ENCODE assay signal across 8 cellular contexts in genomic region chr17:16304832-16305231, GRCh38. TPM values are rescaled to one million over a fixed set of nuclear protein-coding genes. Genes with fewer than 3 reads are reported as not detected.
DNase-seq lines count a peak whose midpoint lies in the region; ATAC-seq, FAIRE-seq and TF ChIP-seq lines count a peak whose summit lies in the region.

No MANE protein-coding gene starts in this region.

- CTCF ChIA-PET in OCI-LY7 (lab: Charles Lee; ENCODE audit: unreplicated experiment): no interaction called here

- no peak overlapping the region for H2AFZ ChIP-seq in OCI-LY7 (ENCODE audit: low read length)

- peak; percentile 33 for FAIRE-seq in GM12891 (lab: Jason Lieb, UNC)

- no TSS peak for BruUV-seq in OCI-LY7 (replicated peaks; lab: Mats Ljungman, UMichigan)

- DNase-seq in AG09309 (ENCODE audit: low read depth) (no peak), GM12891 (ENCODE audit: insufficient read length, low spot score) (no peak), OCI-LY7 (ENCODE audit: low spot score) (peak; percentile 57), fibroblast of villous mesenchyme (ENCODE audit: low read depth) (peak; percentile 46), NCI-H1436 (lab: John Stamatoyannopoulos, UW) (no peak), putamen (ENCODE audit: low spot score) (no peak), mesenteric fat pad (ENCODE audit: low spot score) (no peak)

- H3K9me2 ChIP-seq in OCI-LY7 (ENCODE audit: insufficient read depth, low read length): no peaks in the 10 kb centered on the region

- POLR2A ChIA-PET in OCI-LY7 (lab: Charles Lee): interaction anchor here (0.6 to 1.1 kb wide), 2 partner anchors 16 to 38 kb away, joined by 4 read pairs; no protein-coding TSS in a partner anchor

- H3K9me3 ChIP-seq in OCI-LY7 (ENCODE audit: low read length): no peaks in the 10 kb centered on the region

- no peaks in the 10 kb centered on the region for H3K79me2 ChIP-seq in OCI-LY7 (ENCODE audit: insufficient read depth, low read depth, low read length)

- H3K27ac ChIP-seq in OCI-LY7 (ENCODE audit: low read depth, low read length, poor library complexity, severe bottlenecking): no peak overlapping the region

- TF ChIP-seq POLR2A in GM12891 (IDR thresholded peaks at IDR 0.05; ENCODE audit: low read depth, low read length): no peak

- no peaks in the 10 kb centered on the region for H4K20me1 ChIP-seq in OCI-LY7 (ENCODE audit: insufficient read depth, low read length)

- intact Hi-C loops in OCI-LY7 (cut with micrococcal nuclease; ENCODE audit: unreplicated experiment): no loop called here

- no peaks in the 10 kb centered on the region; the same call in 1 of the 2 replicates for H3K36me3 ChIP-seq in OCI-LY7 (ENCODE audit: insufficient read depth, low read length)

- TF ChIP-seq CTCF in AG09309 (IDR thresholded peaks at IDR 0.05; ENCODE audit: control insufficient read depth, insufficient read depth, low read depth, low read length, missing control alignments) (peak; percentile 50), OCI-LY7 (conservative IDR thresholded peaks at IDR 0.05; ENCODE audit: low read length) (peak; percentile 81), fibroblast of villous mesenchyme (IDR thresholded peaks at IDR 0.05; ENCODE audit: insufficient read depth, low read depth, low read length) (peak; percentile 66)

- no peak for ATAC-seq in HG03045 (IDR thresholded peaks at IDR 0.05; ENCODE audit: unreplicated experiment)

- H3K4me1 ChIP-seq in OCI-LY7 (ENCODE audit: insufficient read depth, low read length, poor library complexity, severe bottlenecking): no peaks in the 10 kb centered on the region

- H3K4me3 ChIP-seq in AG09309 (ENCODE audit: control insufficient read depth, low read depth, low read length) (no peak overlapping the region), OCI-LY7 (ENCODE audit: low read depth, low read length, poor library complexity, severe bottlenecking) (no peak overlapping the region), fibroblast of villous mesenchyme (ENCODE audit: low read depth, low read length) (no peak overlapping the region)

- H3K4me2 ChIP-seq in OCI-LY7 (ENCODE audit: low read length): no peak overlapping the region

TF ChIP-seq in GM12891, 5 proteins besides CTCF, POLR2A, EP300 and RAD21:
- no peak for TF ChIP-seq TAF1 (IDR thresholded peaks at IDR 0.05; ENCODE audit: low read depth, low read length)
- TF ChIP-seq SPI1 (IDR thresholded peaks at IDR 0.05; ENCODE audit: low read depth, low read length): no peak
- no peak for TF ChIP-seq POLR2AphosphoS5 (IDR thresholded peaks at IDR 0.05; ENCODE audit: low read depth, low read length)
- TF ChIP-seq POU2F2 (IDR thresholded peaks at IDR 0.05; ENCODE audit: low read depth, low read length): no peak
- no peak for TF ChIP-seq PAX5 (IDR thresholded peaks at IDR 0.05; ENCODE audit: insufficient read depth, low read length, severe bottlenecking)
TF ChIP-seq in GM12891: peak in this region for 0.

RNA-seq across cellular contexts. Expression of gene CENPV, which starts 48.4 kb away (rescaled TPM):
- 57.4 TPM for polyA plus RNA-seq in GM12891 (2012; ENCODE audit: low read depth, missing spikeins)
- 71.9 and 77.3 TPM in 2 replicates for total RNA-seq in OCI-LY7 (2014; rRNA removed; shearing (Covaris generic))
- total RNA-seq in OCI-LY7 (2022) (78.8 and 84.6 TPM in 2 replicates), fibroblast of villous mesenchyme (20.3 and 33.8 TPM in 2 replicates), mesenteric fat pad (26.1 TPM)

Comparison
In these comparisons a context has a peak if more than half of its experiments do, and no peak if none do; other contexts are left out.
1. DNase-seq: peak in OCI-LY7 (single experiment) and fibroblast of villous mesenchyme (single experiment); none in AG09309 (single experiment), GM12891 (single experiment), NCI-H1436 (single experiment), putamen (single experiment) and mesenteric fat pad (single experiment).
2. Peak in every context shown above with its lines, with median percentiles within 50 percentile points of each other: CTCF ChIP-seq.